Comparison of ENCODE assay signal across 1 cellular context in the genomic region with DNA sequence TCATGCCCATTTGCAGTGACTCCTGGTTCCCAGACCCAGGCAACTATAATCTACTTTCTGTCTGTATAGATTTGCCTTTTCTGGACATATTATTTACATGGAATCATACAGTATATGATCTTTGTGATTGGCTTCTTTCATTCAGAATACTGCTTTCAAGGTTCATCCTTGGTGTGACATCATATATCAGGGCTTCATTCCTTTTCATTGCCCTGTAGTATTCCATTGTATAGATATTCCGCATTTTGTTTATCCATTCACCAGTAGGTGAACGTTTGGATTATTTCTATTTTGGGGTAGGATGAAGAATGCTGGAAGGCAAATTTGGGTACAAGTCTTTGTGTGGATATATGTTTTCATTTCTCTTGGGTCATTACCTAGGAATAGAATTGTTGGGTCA.
TF ChIP-seq lines count a peak whose summit lies in the region.

No MANE protein-coding gene starts in this region.

TF ChIP-seq in endothelial cell of umbilical vein, 7 proteins besides CTCF, POLR2A, EP300 and RAD21:
- no peak for TF ChIP-seq GATA2 (IDR thresholded peaks at IDR 0.05; ENCODE audit: insufficient read depth, insufficient read length, low read depth, low read length)
- TF ChIP-seq POLR2AphosphoS5 (IDR thresholded peaks at IDR 0.05; ENCODE audit: insufficient read depth, low read depth, low read length), result no peak
- TF ChIP-seq MAX (IDR thresholded peaks at IDR 0.05; ENCODE audit: insufficient read depth, insufficient read length), result no peak
- no peak for TF ChIP-seq JUN (IDR thresholded peaks at IDR 0.05; ENCODE audit: borderline replicate concordance, insufficient read depth, insufficient read length, low read depth)
- no peak for TF ChIP-seq EZH2 (IDR thresholded peaks at IDR 0.05; ENCODE audit: borderline replicate concordance, low read depth, low read length, severe bottlenecking)
- no peak for TF ChIP-seq MYC (IDR thresholded peaks at IDR 0.05; ENCODE audit: low read depth, low read length)
- no peak for TF ChIP-seq FOS (IDR thresholded peaks at IDR 0.05; ENCODE audit: borderline replicate concordance, insufficient read depth, low read length)
